Comparison of ENCODE assay signal across 1 cellular context in genomic region chr7:30321089-30321991, GRCh38.
TF ChIP-seq lines count a peak whose summit lies in the region.

No MANE protein-coding gene starts in this region.

TF ChIP-seq in WTC11, 78 proteins besides CTCF, POLR2A, EP300 and RAD21 (continued from another document):
- TF ChIP-seq AR (CRISPR knock-in tag; IDR thresholded peaks at IDR 0.05) (no peak), MLX (CRISPR knock-in tag; IDR thresholded peaks at IDR 0.05) (no peak), E2F1 (CRISPR knock-in tag; IDR thresholded peaks at IDR 0.05) (no peak), EMX1 (CRISPR knock-in tag; IDR thresholded peaks at IDR 0.05) (no peak), ATF3 (CRISPR knock-in tag; conservative IDR thresholded peaks at IDR 0.05) (no peak)
